Comparison of ENCODE assay signal across 9 cellular contexts in genomic region chr6:153947817-153948447, GRCh38.
DNase-seq lines count a peak whose midpoint lies in the region; ATAC-seq, FAIRE-seq and TF ChIP-seq lines count a peak whose summit lies in the region.
"Had no signal": no experiment of that assay in that cellular context is flagged by ENCODE, and none has a peak within 500 bp of the region (broad histone marks: within the 10 kb centered on the region; RNA-seq: fewer than 3 reads in every experiment).

No MANE protein-coding gene starts in this region.

- H3K27ac ChIP-seq in Karpas-422 (ENCODE audit: low read length) (no peak overlapping the region), GM12878 (ENCODE audit: control insufficient read depth, insufficient read depth) (no peak overlapping the region), liver (ENCODE audit: low read depth in 1 of 2, low read length in 2 of 2) (no peak overlapping the region)

- TF ChIP-seq CTCF in D721Med (IDR thresholded peaks at IDR 0.05; ENCODE audit: insufficient read depth, missing control alignments) (peak; percentile 91), GM12878 (IDR thresholded peaks at IDR 0.05 in 2 of 3, conservative IDR thresholded peaks at IDR 0.05 in 1 of 3; ENCODE audit: control insufficient read depth in 2 of 3, extremely low read depth in 1 of 3, insufficient read depth in 1 of 3, low read depth in 3 of 3, low read length in 3 of 3) (peak; percentile 78 to 96 (median 95)), liver (IDR thresholded peaks at IDR 0.05; ENCODE audit: low read depth, low read length, missing input control) (peak; percentile 51)

- H3K27me3 ChIP-seq in Karpas-422 (ENCODE audit: low read length) (no peaks in the 10 kb centered on the region), GM12878 (replicated peaks in 1 of 2; ENCODE audit: control insufficient read depth in 2 of 2, insufficient read depth in 2 of 2, low read length in 1 of 2) (no peaks in the 10 kb centered on the region; a peak in 1 of 4 replicates), liver (ENCODE audit: control insufficient read depth in 4 of 4, insufficient read depth in 4 of 4, low read length in 3 of 4) (no peaks in the 10 kb centered on the region)

- TF ChIP-seq RAD21 in GM12878 (IDR thresholded peaks at IDR 0.05; ENCODE audit: insufficient read depth, low read depth, low read length) = peak; percentile 72
- TF ChIP-seq RAD21 in liver (IDR thresholded peaks at IDR 0.05) = peak; percentile 64 to 72

- H3K9me2 ChIP-seq in Karpas-422 (replicated peaks; ENCODE audit: insufficient read depth, low read length) = no peaks in the 10 kb centered on the region

- H3K4me2 ChIP-seq in Karpas-422 (ENCODE audit: low read depth, low read length, poor library complexity, severe bottlenecking) (no peak overlapping the region), GM12878 (ENCODE audit: control insufficient read depth, insufficient read depth) (no peak overlapping the region)

- H3K4me3 ChIP-seq in Karpas-422 (ENCODE audit: low read length) (no peak overlapping the region), GM12878 (no peak overlapping the region), liver (ENCODE audit: low read depth in 1 of 3, low read length in 3 of 3) (no peak overlapping the region)

- intact Hi-C loops in GM12878 (cut with micrococcal nuclease; ENCODE audit: unreplicated experiment) = loop anchor here (10.0 kb wide), 3 partner anchors 327 to 913 kb away; no protein-coding TSS in a partner anchor
- intact Hi-C loops in activated T-helper 1 cell treated with anti-CD3 and anti-CD28 coated beads, Interleukin-12 subunit alpha, Interleukin-12 subunit beta, Interleukin-2, Interleukin-4 antibody, amounts not matched to agents 30 ng/mL and 10 ng/mL and 1 ng/mL, durations not matched to agents 14 hours and 24 hours and 36 hours (cut with micrococcal nuclease) = loop anchor here (2.0 kb wide), 1 partner anchor 717 kb away; no protein-coding TSS in a partner anchor

- no peak overlapping the region for H3K9ac ChIP-seq in Karpas-422 (ENCODE audit: low read length)
- H3K9ac ChIP-seq in GM12878 (ENCODE audit: control insufficient read depth, insufficient read depth, low read length) = no peak overlapping the region
- no peak overlapping the region for H3K9ac ChIP-seq in liver (ENCODE audit: low read depth in 1 of 2, low read length in 2 of 2)

- SMC1A ChIA-PET in GM12878 (lab: Charles Lee; ENCODE audit: uncharacterized antibody, unreplicated experiment) = interaction anchor here (0.8 to 1.7 kb wide), 3 partner anchors 9 to 717 kb away, joined by 3 to 7 read pairs (median 5); no protein-coding TSS in a partner anchor

- H3K9me3 Mint-ChIP-seq in activated T-helper 1 cell treated with anti-CD3 and anti-CD28 coated beads, Interleukin-12 subunit alpha, Interleukin-12 subunit beta, Interleukin-2, Interleukin-4 antibody, amounts not matched to agents 30 ng/mL and 10 ng/mL and 1 ng/mL, durations not matched to agents 14 hours and 24 hours and 36 hours = no peaks in the 10 kb centered on the region

- no peak overlapping the region for H3K4me3 Mint-ChIP-seq in activated T-helper 1 cell treated with anti-CD3 and anti-CD28 coated beads, Interleukin-12 subunit alpha, Interleukin-12 subunit beta, Interleukin-2, Interleukin-4 antibody, amounts not matched to agents 30 ng/mL and 10 ng/mL and 1 ng/mL, durations not matched to agents 14 hours and 24 hours and 36 hours
- H3K4me3 Mint-ChIP-seq: naive thymus-derived CD8-positive, alpha-beta T cell had no signal

- no peaks in the 10 kb centered on the region for H3K4me1 Mint-ChIP-seq in activated T-helper 1 cell treated with anti-CD3 and anti-CD28 coated beads, Interleukin-12 subunit alpha, Interleukin-12 subunit beta, Interleukin-2, Interleukin-4 antibody, amounts not matched to agents 30 ng/mL and 10 ng/mL and 1 ng/mL, durations not matched to agents 14 hours and 24 hours and 36 hours (ENCODE audit: low read depth)

- ATAC-seq in GM18909 (IDR thresholded peaks at IDR 0.05; ENCODE audit: poor library complexity, unreplicated experiment) (peak; percentile 67), GM12878 (0 out of 3 replicates have a peak, but pooled peaks have one; percentile 42), HG02571 (IDR thresholded peaks at IDR 0.05; ENCODE audit: unreplicated experiment) (no peak)
- ATAC-seq: naive thymus-derived CD8-positive, alpha-beta T cell had no signal

- H3K27me3 Mint-ChIP-seq in activated T-helper 1 cell treated with anti-CD3 and anti-CD28 coated beads, Interleukin-12 subunit alpha, Interleukin-12 subunit beta, Interleukin-2, Interleukin-4 antibody, amounts not matched to agents 30 ng/mL and 10 ng/mL and 1 ng/mL, durations not matched to agents 14 hours and 24 hours and 36 hours (ENCODE audit: insufficient read depth) = no peaks in the 10 kb centered on the region

- POLR2A ChIA-PET in GM12878 (lab: Charles Lee) = no interaction called here

- H3K79me2 ChIP-seq in Karpas-422 (ENCODE audit: low read length) = no peaks in the 10 kb centered on the region
- no peaks in the 10 kb centered on the region for H3K79me2 ChIP-seq in GM12878 (ENCODE audit: control insufficient read depth, insufficient read depth, low read length)

- H4K20me1 ChIP-seq in Karpas-422 (ENCODE audit: insufficient read depth, low read depth, low read length) = no peaks in the 10 kb centered on the region
- no peaks in the 10 kb centered on the region for H4K20me1 ChIP-seq in GM12878 (ENCODE audit: control insufficient read depth, insufficient read depth)

- CTCF ChIA-PET in GM12878 (lab: Yijun Ruan, JAX) = interaction anchor here (0.6 to 2.2 kb wide), 16 partner anchors 10 to 916 kb away, joined by 3 to 12 read pairs (median 4); no protein-coding TSS in a partner anchor

- H2AFZ ChIP-seq in Karpas-422 (ENCODE audit: low read length) (no peak overlapping the region), GM12878 (ENCODE audit: control insufficient read depth, low read depth, low read length) (no peak overlapping the region)

- FAIRE-seq in D721Med (lab: Jason Lieb, UNC) = peak; percentile 83
- peak; percentile 65 for FAIRE-seq in GM12878 (lab: Jason Lieb, UNC)

- TF ChIP-seq POLR2A in GM12878 (IDR thresholded peaks at IDR 0.05; ENCODE audit: low read depth, low read length) = no peak

- no TSS peak for BruUV-seq in GM12878 (replicated peaks; lab: Mats Ljungman, UMichigan)

- no peak for TF ChIP-seq EP300 in GM12878 (IDR thresholded peaks at IDR 0.05; ENCODE audit: borderline replicate concordance in 1 of 2, control insufficient read depth in 1 of 2, low read depth in 2 of 2, low read length in 2 of 2)

- H3K9me3 ChIP-seq in Karpas-422 (ENCODE audit: low read length) (no peaks in the 10 kb centered on the region), GM12878 (replicated peaks; ENCODE audit: control insufficient read depth, insufficient read depth, low read length) (no peaks in the 10 kb centered on the region), liver (ENCODE audit: control insufficient read depth in 4 of 4, low read length in 3 of 4) (no peaks in the 10 kb centered on the region)

- in situ Hi-C loops in GM12878 (cut with MboI) = no loop called here

- no peak for DNase-seq in D721Med (ENCODE audit: insufficient read length, low spot score)
- peak; percentile 71 for DNase-seq in Karpas-422
- DNase-seq in GM12878 (ENCODE audit: low read depth, low spot score) = no peak
- DNase-seq in NCI-H146 treated with DMSO at 0.1 percent for 48 hours (lab: John Stamatoyannopoulos, UW; ENCODE audit: unreplicated experiment) = no peak
- DNase-seq in activated T-helper 1 cell treated with anti-CD3 and anti-CD28 coated beads, Interleukin-12 subunit alpha, Interleukin-12 subunit beta, Interleukin-2, Interleukin-4 antibody, amounts not matched to agents 30 ng/mL and 10 ng/mL and 1 ng/mL, durations not matched to agents 14 hours and 24 hours and 36 hours (ENCODE audit: low spot score) = no peak

- WGBS in GM12878 (ENCODE audit: insufficient coverage, insufficient replicate concordance, low lambda C conversion rate, missing lambda C conversion rate) = 21% methylated on average over 5 of the region's 5 CpGs
- 14% methylated on average over 5 of the region's 5 CpGs for WGBS in liver

- no peaks in the 10 kb centered on the region for H3K36me3 Mint-ChIP-seq in activated T-helper 1 cell treated with anti-CD3 and anti-CD28 coated beads, Interleukin-12 subunit alpha, Interleukin-12 subunit beta, Interleukin-2, Interleukin-4 antibody, amounts not matched to agents 30 ng/mL and 10 ng/mL and 1 ng/mL, durations not matched to agents 14 hours and 24 hours and 36 hours (ENCODE audit: low read depth)
- H3K36me3 Mint-ChIP-seq: naive thymus-derived CD8-positive, alpha-beta T cell had no signal

- H3K36me3 ChIP-seq in Karpas-422 (ENCODE audit: insufficient read depth, low read length) (no peaks in the 10 kb centered on the region), GM12878 (ENCODE audit: control insufficient read depth in 2 of 2, insufficient read depth in 2 of 2, low read length in 1 of 2) (no peaks in the 10 kb centered on the region), liver (ENCODE audit: control insufficient read depth in 4 of 4, insufficient read depth in 3 of 4, low read depth in 1 of 4, low read length in 3 of 4) (no peaks in the 10 kb centered on the region)

- H3K27ac Mint-ChIP-seq in activated T-helper 1 cell treated with anti-CD3 and anti-CD28 coated beads, Interleukin-12 subunit alpha, Interleukin-12 subunit beta, Interleukin-2, Interleukin-4 antibody, amounts not matched to agents 30 ng/mL and 10 ng/mL and 1 ng/mL, durations not matched to agents 14 hours and 24 hours and 36 hours = no peak overlapping the region
- H3K27ac Mint-ChIP-seq: naive thymus-derived CD8-positive, alpha-beta T cell had no signal

- RAD21 ChIA-PET in GM12878 (lab: Charles Lee; ENCODE audit: unreplicated experiment) = interaction anchor here (1.3 kb wide), 1 partner anchor 8 kb away, joined by 3 read pairs; no protein-coding TSS in a partner anchor

- H3K4me1 ChIP-seq in Karpas-422 (ENCODE audit: low read length) = no peaks in the 10 kb centered on the region
- no peaks in the 10 kb centered on the region for H3K4me1 ChIP-seq in GM12878 (ENCODE audit: control insufficient read depth, insufficient read depth, low read length)
- H3K4me1 ChIP-seq in liver (ENCODE audit: control insufficient read depth in 4 of 4, insufficient read depth in 4 of 4, low read length in 3 of 4) = no peaks in the 10 kb centered on the region

TF ChIP-seq in GM12878, 131 proteins besides CTCF, POLR2A, EP300 and RAD21 (continues in another document):
- TF ChIP-seq SIX5 (IDR thresholded peaks at IDR 0.05; ENCODE audit: low read depth, low read length, severe bottlenecking) = no peak
- no peak for TF ChIP-seq ZNF622 (IDR thresholded peaks at IDR 0.05)
- no peak for TF ChIP-seq STAT3 (IDR thresholded peaks at IDR 0.05; ENCODE audit: low read depth, low read length)
- no peak for TF ChIP-seq CREB1 (IDR thresholded peaks at IDR 0.05; ENCODE audit: low read depth)
- TF ChIP-seq BACH1 (IDR thresholded peaks at IDR 0.05; ENCODE audit: borderline replicate concordance) = no peak

TF ChIP-seq in liver, 16 proteins besides CTCF, POLR2A, EP300 and RAD21 (continues in another document):
- TF ChIP-seq GABPA (IDR thresholded peaks at IDR 0.05 in 1 of 2, conservative IDR thresholded peaks at IDR 0.05 in 1 of 2) (no peak), FOXA2 (IDR thresholded peaks at IDR 0.05) (no peak)
- TF ChIP-seq, protein P1, sequence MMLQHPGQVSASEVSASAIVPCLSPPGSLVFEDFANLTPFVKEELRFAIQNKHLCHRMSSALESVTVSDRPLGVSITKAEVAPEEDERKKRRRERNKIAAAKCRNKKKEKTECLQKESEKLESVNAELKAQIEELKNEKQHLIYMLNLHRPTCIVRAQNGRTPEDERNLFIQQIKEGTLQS (IDR thresholded peaks at IDR 0.05) = no peak
